1 cellular context compared by ENCODE assay signal in the genomic region with DNA sequence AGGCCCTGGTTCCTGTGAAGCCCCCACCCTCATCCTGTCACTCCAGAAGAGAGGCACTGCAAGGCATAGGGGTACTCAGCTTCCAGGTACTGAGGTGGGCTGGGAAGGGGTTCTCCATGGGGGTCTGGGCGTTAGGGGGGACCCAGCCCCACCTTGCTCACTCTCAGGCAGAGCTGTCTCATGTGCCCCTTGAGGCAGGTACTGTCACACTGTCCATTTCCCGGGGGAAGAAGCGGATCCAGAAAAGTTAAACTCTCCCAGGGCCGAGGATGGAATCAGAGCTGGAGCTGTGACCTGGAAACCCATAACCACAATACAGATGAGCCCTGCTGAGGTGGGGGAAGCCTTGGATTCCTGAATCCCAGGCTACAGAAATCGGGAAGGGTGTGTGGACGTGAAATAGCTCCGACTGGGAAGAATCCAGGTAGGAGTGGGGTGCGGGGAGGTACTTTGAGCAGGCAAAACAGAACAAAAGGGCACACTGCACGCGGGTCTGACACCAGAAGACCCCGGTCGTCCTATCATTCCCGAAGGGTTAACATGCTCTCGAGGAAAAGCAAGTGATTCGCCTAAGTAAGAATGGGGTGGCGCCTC.
TF ChIP-seq lines count a peak whose summit lies in the region.

No MANE protein-coding gene starts in this region.

TF ChIP-seq in endothelial cell of umbilical vein, 7 proteins besides CTCF, POLR2A, EP300 and RAD21:
- TF ChIP-seq JUN (IDR thresholded peaks at IDR 0.05; ENCODE audit: borderline replicate concordance, insufficient read depth, insufficient read length, low read depth) = no peak
- TF ChIP-seq EZH2 (IDR thresholded peaks at IDR 0.05; ENCODE audit: borderline replicate concordance, low read depth, low read length, severe bottlenecking) = no peak
- TF ChIP-seq GATA2 (IDR thresholded peaks at IDR 0.05; ENCODE audit: insufficient read depth, insufficient read length, low read depth, low read length) = no peak
- no peak for TF ChIP-seq POLR2AphosphoS5 (IDR thresholded peaks at IDR 0.05; ENCODE audit: insufficient read depth, low read depth, low read length)
- no peak for TF ChIP-seq FOS (IDR thresholded peaks at IDR 0.05; ENCODE audit: borderline replicate concordance, insufficient read depth, low read length)
- TF ChIP-seq MYC (IDR thresholded peaks at IDR 0.05; ENCODE audit: low read depth, low read length) = no peak
- TF ChIP-seq, protein P1, sequence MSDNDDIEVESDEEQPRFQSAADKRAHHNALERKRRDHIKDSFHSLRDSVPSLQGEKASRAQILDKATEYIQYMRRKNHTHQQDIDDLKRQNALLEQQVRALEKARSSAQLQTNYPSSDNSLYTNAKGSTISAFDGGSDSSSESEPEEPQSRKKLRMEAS (IDR thresholded peaks at IDR 0.05; ENCODE audit: insufficient read depth, insufficient read length) = no peak
TF ChIP-seq in endothelial cell of umbilical vein: peak in this region for 0.
